ENCODE assay signal across 8 cellular contexts in the genomic region with DNA sequence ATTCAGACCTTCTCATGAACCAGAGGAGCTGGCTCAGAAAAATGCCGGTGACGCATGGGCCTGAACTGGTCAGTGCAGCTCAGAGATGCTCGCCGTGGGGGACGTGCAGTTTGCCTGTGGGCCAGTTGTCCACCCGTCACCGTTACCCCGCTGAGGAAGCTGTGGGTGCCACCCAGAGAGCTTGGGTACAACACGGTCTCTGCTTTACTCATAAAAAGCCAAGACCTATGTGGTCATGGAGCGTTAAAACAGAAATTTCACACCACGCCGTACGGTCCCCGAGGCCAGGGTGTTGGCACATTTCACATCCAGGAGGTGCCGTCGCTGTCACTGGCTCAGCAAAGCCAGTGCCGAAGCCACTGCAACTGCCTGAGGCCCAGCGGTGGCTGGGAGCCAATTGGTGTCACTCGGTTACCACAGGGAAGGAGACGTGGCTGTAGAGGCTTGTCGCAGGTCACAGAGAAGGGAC.
DNase-seq lines count a peak whose midpoint lies in the region; ATAC-seq, FAIRE-seq and TF ChIP-seq lines count a peak whose summit lies in the region.

No MANE protein-coding gene starts in this region.

- POLR2A ChIA-PET in SK-N-SH (lab: Yijun Ruan, JAX) (no interaction called here), K562 (lab: Yijun Ruan, JAX) (interaction anchor here (0.6 to 1.4 kb wide), 2 partner anchors 10 to 112 kb away, joined by 3 to 4 read pairs; no protein-coding TSS in a partner anchor)

- H3K79me2 ChIP-seq in SK-N-SH (ENCODE audit: insufficient read depth) (no peaks in the 10 kb centered on the region), K562 (ENCODE audit: control insufficient read depth, insufficient read depth, low read length) (no peaks in the 10 kb centered on the region)

- no peak overlapping the region for H3K4me3 ChIP-seq in GM06990 (replicated peaks; ENCODE audit: low read depth, low read length)
- no peak overlapping the region for H3K4me3 ChIP-seq in SK-N-SH (ENCODE audit: low read depth in 2 of 2, low read length in 1 of 2)
- H3K4me3 ChIP-seq in K562: no peak overlapping the region
- H3K4me3 ChIP-seq in neutrophil (ENCODE audit: low read depth in 1 of 2, low read length in 1 of 2): peak overlapping the region; percentile 57 to 58

- no peaks in the 10 kb centered on the region for H3K9me2 ChIP-seq in SK-N-SH

- peak overlapping the region in 1 of 2 experiments; percentile 72; a peak in 2 of 4 replicates for H3K27ac ChIP-seq in SK-N-SH (ENCODE audit: low read depth in 2 of 2, low read length in 1 of 2)
- H3K27ac ChIP-seq in K562 (ENCODE audit: extremely low read depth, low read depth, low read length): no peak overlapping the region
- peak overlapping the region; percentile 93 for H3K27ac ChIP-seq in neutrophil

- H3K4me2 ChIP-seq in SK-N-SH: peak overlapping the region; percentile 32; the same call in 1 of the 2 replicates
- no peak overlapping the region for H3K4me2 ChIP-seq in K562 (ENCODE audit: insufficient read depth, low read length)

- no peaks in the 10 kb centered on the region for H3K9me3 ChIP-seq in SK-N-SH
- H3K9me3 ChIP-seq in K562 (replicated peaks; ENCODE audit: control insufficient read depth, insufficient read depth, low read depth, low read length): peaks cover 9% of the 10 kb centered on the region
- no peaks in the 10 kb centered on the region for H3K9me3 ChIP-seq in neutrophil

- ATAC-seq in K562: no peak
- no peak for ATAC-seq in GM19397 (IDR thresholded peaks at IDR 0.05; ENCODE audit: unreplicated experiment)
- no peak for ATAC-seq in GM18907 (IDR thresholded peaks at IDR 0.05; ENCODE audit: unreplicated experiment)

- FAIRE-seq in K562 (lab: Jason Lieb, UNC): no peak

- H3K9me1 ChIP-seq in K562 (ENCODE audit: control insufficient read depth, insufficient read depth, low read length): no peaks in the 10 kb centered on the region

- H2AFZ ChIP-seq in SK-N-SH (ENCODE audit: low read depth) (no peak overlapping the region), K562 (ENCODE audit: low read depth, low read length) (0 out of 2 replicates have a peak overlapping the region, but pooled peaks have one; percentile 23)

- H3K27me3 ChIP-seq in GM06990 (replicated peaks; ENCODE audit: control insufficient read depth, insufficient read depth, low read length): no peaks in the 10 kb centered on the region; the same call in 1 of the 2 replicates
- H3K27me3 ChIP-seq in SK-N-SH (ENCODE audit: insufficient read depth): no peaks in the 10 kb centered on the region
- peaks cover 8 to 34% of the 10 kb centered on the region in 2 experiments; a peak in 4 of 5 replicates for H3K27me3 ChIP-seq in K562 (ENCODE audit: control insufficient read depth in 2 of 2, insufficient read depth in 2 of 2, low read length in 2 of 2)
- H3K27me3 ChIP-seq in neutrophil: peaks cover 8% of the 10 kb centered on the region

- WGBS in SK-N-SH (ENCODE audit: low lambda C conversion rate): 76% methylated on average over 20 of the region's 21 CpGs
- 20% methylated on average over 21 of the region's 21 CpGs for WGBS in K562 (ENCODE audit: insufficient coverage, low coverage, missing lambda C conversion rate)

- in situ Hi-C loops in K562 (cut with MboI): no loop called here

- H3K9ac ChIP-seq in SK-N-SH (no peak overlapping the region), K562 (ENCODE audit: insufficient read depth in 1 of 2, low read depth in 2 of 2, low read length in 2 of 2) (no peak overlapping the region)

- TF ChIP-seq CTCF in GM06990 (IDR thresholded peaks at IDR 0.05; ENCODE audit: insufficient read depth, low read length, poor library complexity, severe bottlenecking) (no peak), SK-N-SH (IDR thresholded peaks at IDR 0.05) (no peak), K562 (IDR thresholded peaks at IDR 0.05 in 2 of 3, conservative IDR thresholded peaks at IDR 0.05 in 1 of 3; ENCODE audit: insufficient read depth in 2 of 3, low read depth in 1 of 3, low read length in 3 of 3) (no peak), neutrophil (IDR thresholded peaks at IDR 0.05) (peak; percentile 21)

- DNase-seq in GM06990 (ENCODE audit: extremely low read depth, insufficient read length): peak; percentile 61
- DNase-seq in SK-N-SH: no peak
- no peak for DNase-seq in K562 (ENCODE audit: extremely low read depth in 1 of 4, low spot score in 3 of 4)
- no peak for DNase-seq in NCI-H82 treated with DMSO at 0.1 percent for 48 hours (lab: John Stamatoyannopoulos, UW; ENCODE audit: unreplicated experiment)
- DNase-seq in occipital lobe (lab: John Stamatoyannopoulos, UW): no peak

- TF ChIP-seq POLR2A in K562 (conservative IDR thresholded peaks at IDR 0.05): no peak

- H3K4me1 ChIP-seq in SK-N-SH (ENCODE audit: control insufficient read depth in 1 of 2, insufficient read depth in 2 of 2, low read depth in 1 of 2, low read length in 1 of 2): peaks cover 0 to 30% of the 10 kb centered on the region in 2 experiments; a peak in 3 of 4 replicates
- H3K4me1 ChIP-seq in K562 (replicated peaks in 1 of 2; ENCODE audit: control insufficient read depth in 2 of 2, insufficient read depth in 2 of 2, low read length in 2 of 2): peaks cover 0 to 24% of the 10 kb centered on the region in 2 experiments; a peak in 2 of 5 replicates
- H3K4me1 ChIP-seq in neutrophil (ENCODE audit: control insufficient read depth in 1 of 2, insufficient read depth in 1 of 2, low read depth in 1 of 2, low read length in 1 of 2): peaks cover 65 to 66% of the 10 kb centered on the region in 2 experiments

- H4K20me1 ChIP-seq in SK-N-SH (ENCODE audit: insufficient read depth) (no peaks in the 10 kb centered on the region), K562 (replicated peaks; ENCODE audit: control insufficient read depth, insufficient read depth, low read length) (no peaks in the 10 kb centered on the region)

- TF ChIP-seq EP300 in SK-N-SH (IDR thresholded peaks at IDR 0.05; ENCODE audit: borderline replicate concordance in 1 of 2, low read depth in 1 of 2, low read length in 1 of 2) (no peak), K562 (IDR thresholded peaks at IDR 0.05; ENCODE audit: low read length) (no peak)

- no TSS peak for BruUV-seq in K562 (replicated peaks; lab: Mats Ljungman, UMichigan)

- intact Hi-C loops in K562 (cut with micrococcal nuclease): no loop called here

- no peaks in the 10 kb centered on the region for H3K36me3 ChIP-seq in GM06990 (ENCODE audit: control insufficient read depth, insufficient read depth, low read length)
- H3K36me3 ChIP-seq in SK-N-SH (replicated peaks in 1 of 2; ENCODE audit: control insufficient read depth in 1 of 2, insufficient read depth in 2 of 2, low read length in 1 of 2): no peaks in the 10 kb centered on the region
- H3K36me3 ChIP-seq in K562 (ENCODE audit: control insufficient read depth, insufficient read depth, low read length): no peaks in the 10 kb centered on the region
- H3K36me3 ChIP-seq in neutrophil: no peaks in the 10 kb centered on the region

- CTCF ChIA-PET in SK-N-SH (lab: Yijun Ruan, JAX) (interaction anchor here (0.9 to 2.3 kb wide), 3 partner anchors 32 to 419 kb away, joined by 3 to 10 read pairs (median 5); no protein-coding TSS in a partner anchor), K562 (lab: Yijun Ruan, JAX; ENCODE audit: low intra/inter-chr PET ratio) (no interaction called here)

- H3F3A ChIP-seq in SK-N-SH (replicated peaks; ENCODE audit: insufficient read depth): peaks cover 9% of the 10 kb centered on the region

- no peak for TF ChIP-seq RAD21 in SK-N-SH (IDR thresholded peaks at IDR 0.05; ENCODE audit: low read length)
- no peak for TF ChIP-seq RAD21 in K562 (CRISPR knock-in tag; conservative IDR thresholded peaks at IDR 0.05 in 1 of 2, IDR thresholded peaks at IDR 0.05 in 1 of 2)

TF ChIP-seq in SK-N-SH, 30 proteins besides CTCF, POLR2A, EP300 and RAD21 (continues in another document):
- TF ChIP-seq GATA2 (CRISPR knock-in tag; IDR thresholded peaks at IDR 0.05): no peak

TF ChIP-seq in K562, 482 proteins besides CTCF, POLR2A, EP300 and RAD21:
- no peak for TF ChIP-seq TOE1 (IDR thresholded peaks at IDR 0.05; ENCODE audit: borderline replicate concordance)
- no peak for TF ChIP-seq TOE1 (CRISPR knock-in tag; IDR thresholded peaks at IDR 0.05; ENCODE audit: borderline replicate concordance, low read depth)
- TF ChIP-seq NFIC (IDR thresholded peaks at IDR 0.05): peak; percentile 27; the same call in 1 of the 2 replicates

Comparison
In these comparisons a context has a peak if more than half of its experiments do, and no peak if none do; other contexts are left out.
1. H3K4me3 ChIP-seq: peak in neutrophil (2 of 2); none in GM06990 (single experiment), SK-N-SH (0 of 2) and K562 (single experiment).